10 cellular contexts compared by ENCODE assay signal in genomic region chr2:240369725-240370585, GRCh38.
A peak's percentile ranks its signal among the peaks of the same experiment; 100 is the strongest.
DNase-seq lines count a peak whose midpoint lies in the region; ATAC-seq and TF ChIP-seq lines count a peak whose summit lies in the region.
"Had no signal": no experiment of that assay in that cellular context is flagged by ENCODE, and none has a peak within 500 bp of the region (broad histone marks: within the 10 kb centered on the region; RNA-seq: fewer than 3 reads in every experiment).

No MANE protein-coding gene starts in this region.

- POLR2A ChIA-PET in Panc1 (lab: Charles Lee) (no interaction called here), HEK293T (lab: Yijun Ruan, JAX) (no interaction called here)

- TF ChIP-seq CTCF in Panc1 (IDR thresholded peaks at IDR 0.05) (no peak), fibroblast of mammary gland (conservative IDR thresholded peaks at IDR 0.05; ENCODE audit: control insufficient read depth, insufficient read depth, low read depth, low read length) (no peak), nephron (IDR thresholded peaks at IDR 0.05; ENCODE audit: unreplicated experiment in 3 of 3) (no peak), GM13976 (IDR thresholded peaks at IDR 0.05; ENCODE audit: borderline replicate concordance, control extremely low read depth, extremely low read depth, insufficient read depth, missing control alignments) (no peak)

- peak overlapping the region; percentile 4; the same call in 1 of the 2 replicates for H3K4me3 ChIP-seq in ACC112 (ENCODE audit: low read depth, low read length)
- H3K4me3 ChIP-seq in Panc1 (ENCODE audit: low read depth in 2 of 2, low read length in 2 of 2), result no peak overlapping the region
- no peak overlapping the region for H3K4me3 ChIP-seq in fibroblast of mammary gland (ENCODE audit: control insufficient read depth, low read depth, low read length)

- H2AFZ ChIP-seq in ACC112 (ENCODE audit: low read length, unreplicated experiment), result no peak overlapping the region

- H3K36me3 ChIP-seq in ACC112 (ENCODE audit: insufficient read depth, low read length), result no peaks in the 10 kb centered on the region
- no peaks in the 10 kb centered on the region for H3K36me3 ChIP-seq in Panc1 (ENCODE audit: control insufficient read depth, insufficient read depth, low read length)

- peak; percentile 56 for ATAC-seq in Panc1

- no peaks in the 10 kb centered on the region for H3K27me3 ChIP-seq in ACC112 (ENCODE audit: insufficient read depth, low read length)
- no peaks in the 10 kb centered on the region for H3K27me3 ChIP-seq in Panc1 (ENCODE audit: control insufficient read depth, insufficient read depth, low read length)

- H3K27ac Mint-ChIP-seq in nephron, result peak overlapping the region in 2 of 3 experiments; percentile 53 to 86
- no peak overlapping the region for H3K27ac Mint-ChIP-seq in activated T-cell treated with anti-CD3 and anti-CD28 coated beads, Interleukin-2, amount 50 U/mL, for 24 hours
- H3K27ac Mint-ChIP-seq: CD4-positive, CD25-positive, alpha-beta regulatory T cell; endodermal cell had no signal

- BruUV-seq in Panc1 (replicated peaks; lab: Mats Ljungman, UMichigan), result no TSS peak

- in situ Hi-C loops in Panc1 (cut with HindIII; ENCODE audit: low pct_unique_long_range_greater_than_20kb, low sequenced_read_pairs), result no loop called here
- in situ Hi-C loops in GM13976 (cut with MboI; ENCODE audit: low sequenced_read_pairs, unreplicated experiment), result no loop called here

- H3K36me3 Mint-ChIP-seq in nephron (ENCODE audit: low read depth), result no peaks in the 10 kb centered on the region
- no peaks in the 10 kb centered on the region for H3K36me3 Mint-ChIP-seq in activated T-cell treated with anti-CD3 and anti-CD28 coated beads, Interleukin-2, amount 50 U/mL, for 24 hours (ENCODE audit: low read depth)
- H3K36me3 Mint-ChIP-seq: CD4-positive, CD25-positive, alpha-beta regulatory T cell had no signal

- H3K9me3 ChIP-seq in Panc1 (ENCODE audit: control insufficient read depth, insufficient read depth, low read depth, low read length), result no peaks in the 10 kb centered on the region

- no peak overlapping the region for H3K4me3 Mint-ChIP-seq in nephron
- H3K4me3 Mint-ChIP-seq in activated T-cell treated with anti-CD3 and anti-CD28 coated beads, Interleukin-2, amount 50 U/mL, for 24 hours, result no peak overlapping the region
- H3K4me3 Mint-ChIP-seq: CD4-positive, CD25-positive, alpha-beta regulatory T cell; endodermal cell had no signal

- H3K27me3 Mint-ChIP-seq in nephron (ENCODE audit: low read depth), result peaks cover 8% of the 10 kb centered on the region
- H3K27me3 Mint-ChIP-seq in activated T-cell treated with anti-CD3 and anti-CD28 coated beads, Interleukin-2, amount 50 U/mL, for 24 hours, result no peaks in the 10 kb centered on the region

- CTCF ChIA-PET in Panc1 (lab: Charles Lee), result interaction anchor here (0.6 kb wide), 1 partner anchor 78 kb away, joined by 3 read pairs; no protein-coding TSS in a partner anchor
- CTCF ChIA-PET in HEK293T (lab: Yijun Ruan, JAX), result no interaction called here

- no peaks in the 10 kb centered on the region for H3K79me2 ChIP-seq in ACC112 (ENCODE audit: control insufficient read depth, insufficient read depth, low read length, unreplicated experiment)

- intact Hi-C loops in Panc1 (cut with micrococcal nuclease; ENCODE audit: unreplicated experiment), result no loop called here

- no peaks in the 10 kb centered on the region for H3K9me3 Mint-ChIP-seq in nephron
- no peaks in the 10 kb centered on the region for H3K9me3 Mint-ChIP-seq in activated T-cell treated with anti-CD3 and anti-CD28 coated beads, Interleukin-2, amount 50 U/mL, for 24 hours
- H3K9me3 Mint-ChIP-seq: CD4-positive, CD25-positive, alpha-beta regulatory T cell; endodermal cell had no signal

- DNase-seq in Panc1 (ENCODE audit: low read depth, low spot score), result no peak
- peak; percentile 72 for DNase-seq in fibroblast of mammary gland (ENCODE audit: low read depth)
- no peak for DNase-seq in GM13976 (ENCODE audit: low spot score)
- DNase-seq in HEK293T (ENCODE audit: extremely low spot score), result no peak
- no peak for DNase-seq in activated T-cell treated with anti-CD3 and anti-CD28 coated beads, Interleukin-2, amount 50 U/mL, for 24 hours
- DNase-seq in NAMALWA (ENCODE audit: low spot score), result no peak
- DNase-seq: CD4-positive, CD25-positive, alpha-beta regulatory T cell; endodermal cell had no signal

- H3K4me1 Mint-ChIP-seq in nephron, result peaks cover 28% of the 10 kb centered on the region
- H3K4me1 Mint-ChIP-seq in activated T-cell treated with anti-CD3 and anti-CD28 coated beads, Interleukin-2, amount 50 U/mL, for 24 hours (ENCODE audit: low read depth), result no peaks in the 10 kb centered on the region
- H3K4me1 Mint-ChIP-seq: CD4-positive, CD25-positive, alpha-beta regulatory T cell; endodermal cell had no signal

- H3K27ac ChIP-seq in ACC112 (ENCODE audit: low read depth, low read length) (peak overlapping the region; percentile 20; the same call in 1 of the 2 replicates), Panc1 (ENCODE audit: low read length) (no peak overlapping the region)

- H3K4me1 ChIP-seq in ACC112 (ENCODE audit: control insufficient read depth, insufficient read depth, low read length, unreplicated experiment) (peaks cover 30% of the 10 kb centered on the region), Panc1 (ENCODE audit: control insufficient read depth, insufficient read depth, low read length) (peaks cover 29% of the 10 kb centered on the region)

TF ChIP-seq in HEK293T, 16 proteins besides CTCF, POLR2A, EP300 and RAD21:
- TF ChIP-seq CTBP1 (IDR thresholded peaks at IDR 0.05; ENCODE audit: borderline replicate concordance) (no peak), FOXA1 (IDR thresholded peaks at IDR 0.05) (no peak), BHLHE40 (IDR thresholded peaks at IDR 0.05; ENCODE audit: borderline replicate concordance) (no peak), HDGF (IDR thresholded peaks at IDR 0.05; ENCODE audit: borderline replicate concordance) (no peak), NFRKB (IDR thresholded peaks at IDR 0.05) (no peak), ZNF384 (IDR thresholded peaks at IDR 0.05) (no peak), TARDBP (IDR thresholded peaks at IDR 0.05) (no peak), ELF4 (IDR thresholded peaks at IDR 0.05) (no peak), L3MBTL2 (conservative IDR thresholded peaks at IDR 0.05) (no peak), PKNOX1 (IDR thresholded peaks at IDR 0.05) (no peak), SUZ12 (IDR thresholded peaks at IDR 0.05) (no peak), ARNT (IDR thresholded peaks at IDR 0.05) (no peak), LEF1 (IDR thresholded peaks at IDR 0.05; ENCODE audit: borderline replicate concordance) (no peak), FOXM1 (IDR thresholded peaks at IDR 0.05; ENCODE audit: borderline replicate concordance) (no peak), SP1 (IDR thresholded peaks at IDR 0.05) (no peak), FOXK2 (IDR thresholded peaks at IDR 0.05) (no peak)
